Comparison of ENCODE assay signal across 13 cellular contexts in genomic region chr11:34351687-34352469, GRCh38. TPM values are rescaled to one million over a fixed set of nuclear protein-coding genes. Genes with fewer than 3 reads are reported as not detected.
DNase-seq lines count a peak whose midpoint lies in the region; ATAC-seq and TF ChIP-seq lines count a peak whose summit lies in the region.
"Had no signal": no experiment of that assay in that cellular context is flagged by ENCODE, and none has a peak within 500 bp of the region (broad histone marks: within the 10 kb centered on the region; RNA-seq: fewer than 3 reads in every experiment).

No MANE protein-coding gene starts in this region.

- no peaks in the 10 kb centered on the region for H3K9me3 ChIP-seq in psoas muscle
- H3K9me3 ChIP-seq: esophagus muscularis mucosa, HAP-1 had no signal

- ATAC-seq in GM19023 (IDR thresholded peaks at IDR 0.05; ENCODE audit: unreplicated experiment) (peak; percentile 40), GM21723 (IDR thresholded peaks at IDR 0.05; ENCODE audit: unreplicated experiment) (peak; percentile 62), HG03342 (IDR thresholded peaks at IDR 0.05; ENCODE audit: unreplicated experiment) (peak; percentile 46), psoas muscle (no peak)

- no peak for TF ChIP-seq CTCF in psoas muscle (IDR thresholded peaks at IDR 0.05)

- 96 to 97% (median 96%) methylated on average over 4 of the region's 4 CpGs for WGBS in psoas muscle, 3 donors

- DNase-seq in psoas muscle (no peak), T-helper 9 cell (no peak), NCI-H1694 treated with DMSO at 0.1 percent for 48 hours (lab: John Stamatoyannopoulos, UW) (no peak), SHP77 treated with DMSO at 0.1 percent for 48 hours (lab: John Stamatoyannopoulos, UW) (no peak)
- no peak for DNase-seq in stimulated activated CD4-positive, alpha-beta T cell treated with anti-CD3 and anti-CD28 coated beads, Interleukin-4, amount 100 ng/mL, for 24 hours
- DNase-seq: activated CD8-positive, alpha-beta memory T cell treated with anti-CD3 and anti-CD28 coated beads, Interleukin-2, amount 50 U/mL, for 48 hours; NCI-H446 treated with DMSO at 0.1 percent for 48 hours; stimulated activated CD4-positive, alpha-beta T cell treated with anti-CD3 and anti-CD28 coated beads, Interleukin-12 subunit alpha, Interleukin-12 subunit beta, amount 100 ng/mL, for 4 hours had no signal

- H3K36me3 ChIP-seq in psoas muscle (ENCODE audit: insufficient read depth in 1 of 2, low read depth in 1 of 2): no peaks in the 10 kb centered on the region
- H3K36me3 ChIP-seq: esophagus muscularis mucosa, HAP-1 had no signal

- H3K27ac ChIP-seq in psoas muscle: peak overlapping the region; percentile 83
- H3K27ac ChIP-seq: esophagus muscularis mucosa had no signal

- peaks cover 0 to 5% (median 0%) of the 10 kb centered on the region in 3 donors for H3K27me3 ChIP-seq in psoas muscle (ENCODE audit: insufficient read depth in 3 of 3, low read length in 2 of 3)

- intact Hi-C loops in psoas muscle (cut with DNase I): loop anchor here in 1 of 2 donors (10.0 kb wide), 1 partner anchor 77 kb away; no protein-coding TSS in a partner anchor

- H3K4me1 ChIP-seq in psoas muscle: peaks cover 70% of the 10 kb centered on the region

- H3K4me3 ChIP-seq in psoas muscle: no peak overlapping the region
- H3K4me3 ChIP-seq: esophagus muscularis mucosa, HAP-1 had no signal

RNA-seq across cellular contexts. Expression of gene ABTB2, which starts 5.9 kb away (rescaled TPM):
- total RNA-seq in psoas muscle: 10 to 100 TPM; 11.9 to 24.7 (median 20.0) TPM
- polyA plus RNA-seq in psoas muscle: 10 to 100 TPM in 1 of 3 donors, 1 to 10 TPM in 2; 4.5 to 21.1 (median 8.0) TPM

Comparison
In these comparisons a context has a peak if more than half of its experiments do, and no peak if none do; other contexts are left out.
1. ATAC-seq: peak in GM19023 (single experiment), GM21723 (single experiment) and HG03342 (single experiment); none in psoas muscle (0 of 4).